Comparison of ENCODE assay signal across 28 cellular contexts in the genomic region with DNA sequence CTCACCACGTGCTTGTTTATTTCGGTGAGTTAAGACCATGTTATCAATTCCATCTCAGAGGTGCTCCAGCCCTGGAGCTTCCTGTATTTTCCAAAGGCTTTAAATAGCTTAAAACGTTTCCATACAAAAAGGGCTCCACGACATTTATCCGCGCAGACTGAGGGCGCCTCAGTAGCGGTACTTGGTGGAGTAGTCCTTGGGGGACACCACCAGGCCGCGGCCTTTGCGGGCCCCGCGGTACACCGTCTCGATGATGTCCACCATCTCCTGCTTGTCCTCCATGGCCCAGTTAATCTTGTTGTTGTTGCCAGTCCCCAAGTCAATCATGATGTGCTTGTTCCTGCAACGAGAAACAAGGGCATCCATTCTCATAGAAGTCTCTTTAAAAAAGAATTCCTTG. TPM values are rescaled to one million over a fixed set of nuclear protein-coding genes. Genes with fewer than 3 reads are reported as not detected.
"Had no signal": no experiment of that assay in that cellular context is flagged by ENCODE, and none has a peak within 500 bp of the region (broad histone marks: within the 10 kb centered on the region; RNA-seq: fewer than 3 reads in every experiment).

No MANE protein-coding gene starts in this region.

- DNase-seq: hypothalamus; immature natural killer cell; kidney; left colon; left lung; mesendoderm; midbrain; naive thymus-derived CD4-positive, alpha-beta T cell; pancreas; stimulated activated CD4-positive, alpha-beta T cell treated with anti-CD3 and anti-CD28 coated beads, Interleukin-12 subunit alpha, Interleukin-12 subunit beta, amount 100 ng/mL, for 4 hours; stimulated activated CD4-positive, alpha-beta T cell treated with anti-CD3 and anti-CD28 coated beads, Interleukin-15, amount 100 ng/mL, for 24 hours; stimulated activated CD4-positive, alpha-beta T cell treated with anti-CD3 and anti-CD28 coated beads, Interleukin-2, amount 100 ng/mL, for 24 hours; stimulated activated CD4-positive, alpha-beta T cell treated with anti-CD3 and anti-CD28 coated beads, Interleukin-4, amount 100 ng/mL, for 1 hour; stimulated activated naive B cell treated with anti-CD40 and anti-IgM and Interleukin-4, amounts not matched to agents 10 μg/mL and 1 μg/mL and 100 μg/mL, for 72 hours; stimulated activated naive CD8-positive, alpha-beta T cell treated with anti-CD3 and anti-CD28 coated beads, Interleukin-15, Interleukin-2, amounts not matched to agents 100 U/mL and 50 U/mL, for 24 hours; stomach; testis; thyroid gland; trophoblast cell; upper lobe of right lung had no signal

- H3K4me3 ChIP-seq: left lung, lung, mucosa of descending colon, pancreas, right atrium auricular region, skin epidermis, stomach, testis, thyroid gland, upper lobe of right lung had no signal

- H3K27me3 Mint-ChIP-seq: naive thymus-derived CD4-positive, alpha-beta T cell; natural killer cell treated with Interleukin-12 subunit alpha and Interleukin-12 subunit beta and Interleukin-15 and Interleukin-18, amount 100 ng/mL, for 72 hours; progenitor cell of endocrine pancreas; stimulated activated naive B cell treated with anti-CD40 and anti-IgM and Interleukin-4, amounts not matched to agents 10 μg/mL and 1 μg/mL and 100 μg/mL, for 72 hours had no signal

- H3K9me3 ChIP-seq: left lung, mucosa of descending colon, pancreas, right atrium auricular region, stomach, testis, thyroid gland, upper lobe of right lung had no signal

- ATAC-seq: left lung; naive thymus-derived CD4-positive, alpha-beta T cell; natural killer cell treated with Interleukin-12 subunit alpha and Interleukin-12 subunit beta and Interleukin-15 and Interleukin-18, amount 100 ng/mL, for 72 hours; pancreas; sciatic nerve; stimulated activated naive B cell treated with anti-CD40 and anti-IgM and Interleukin-4, amounts not matched to agents 10 μg/mL and 1 μg/mL and 100 μg/mL, for 72 hours; stimulated activated naive CD8-positive, alpha-beta T cell treated with anti-CD3 and anti-CD28 coated beads, Interleukin-15, Interleukin-2, amounts not matched to agents 100 U/mL and 50 U/mL, for 24 hours; upper lobe of right lung had no signal

- H3K27ac ChIP-seq: left lung, pancreas, right atrium auricular region, skin epidermis, stomach, testis, thyroid gland, upper lobe of right lung had no signal

- H3K27ac Mint-ChIP-seq: immature natural killer cell; natural killer cell treated with Interleukin-12 subunit alpha and Interleukin-12 subunit beta and Interleukin-15 and Interleukin-18, amount 100 ng/mL, for 72 hours; progenitor cell of endocrine pancreas; stimulated activated naive B cell treated with anti-CD40 and anti-IgM and Interleukin-4, amounts not matched to agents 10 μg/mL and 1 μg/mL and 100 μg/mL, for 72 hours had no signal

- H3K4me1 ChIP-seq: left lung, pancreas, right atrium auricular region, testis, thyroid gland, upper lobe of right lung had no signal

- H3K4me3 Mint-ChIP-seq: immature natural killer cell; naive thymus-derived CD4-positive, alpha-beta T cell; natural killer cell treated with Interleukin-12 subunit alpha and Interleukin-12 subunit beta and Interleukin-15 and Interleukin-18, amount 100 ng/mL, for 72 hours; stimulated activated naive B cell treated with anti-CD40 and anti-IgM and Interleukin-4, amounts not matched to agents 10 μg/mL and 1 μg/mL and 100 μg/mL, for 72 hours had no signal

- H3K9me3 Mint-ChIP-seq: immature natural killer cell; naive thymus-derived CD4-positive, alpha-beta T cell; natural killer cell treated with Interleukin-12 subunit alpha and Interleukin-12 subunit beta and Interleukin-15 and Interleukin-18, amount 100 ng/mL, for 72 hours; stimulated activated naive B cell treated with anti-CD40 and anti-IgM and Interleukin-4, amounts not matched to agents 10 μg/mL and 1 μg/mL and 100 μg/mL, for 72 hours had no signal

- H3K27me3 ChIP-seq: left lung, pancreas, right atrium auricular region, stomach, testis, thyroid gland, upper lobe of right lung had no signal

RNA-seq across cellular contexts. Expression of a gene that starts 9.1 kb away (rescaled TPM):
- total RNA-seq: myocyte had no signal
